14 cellular contexts compared by ENCODE assay signal in genomic region chr12:111451232-111451631, GRCh38. TPM values are rescaled to one million over a fixed set of nuclear protein-coding genes. Genes with fewer than 3 reads are reported as not detected.
DNase-seq lines count a peak whose midpoint lies in the region; ATAC-seq and TF ChIP-seq lines count a peak whose summit lies in the region.
"Had no signal": no experiment of that assay in that cellular context is flagged by ENCODE, and none has a peak within 500 bp of the region (broad histone marks: within the 10 kb centered on the region; RNA-seq: fewer than 3 reads in every experiment).

No MANE protein-coding gene starts in this region.

- H3K27me3 ChIP-seq in CD4-positive, alpha-beta T cell (ENCODE audit: control insufficient read depth, insufficient read depth, low read length), result no peaks in the 10 kb centered on the region
- H3K27me3 ChIP-seq in hepatocyte, result no peaks in the 10 kb centered on the region
- H3K27me3 ChIP-seq: testis had no signal

- H3K36me3 ChIP-seq in hepatocyte (replicated peaks; ENCODE audit: insufficient read depth, low read depth), result no peaks in the 10 kb centered on the region

- POLR2A ChIA-PET in CD4-positive, alpha-beta T cell (lab: Charles Lee), result interaction anchor here (1.0 to 5.9 kb wide), 8 partner anchors 13 to 65 kb away, joined by 3 to 53 read pairs (median 18); partner anchors contain the start of gene SH2B3

- no peak for TF ChIP-seq CTCF in CD4-positive, alpha-beta T cell (IDR thresholded peaks at IDR 0.05)
- no peak for TF ChIP-seq CTCF in osteocyte (IDR thresholded peaks at IDR 0.05)
- no peak for TF ChIP-seq CTCF in hepatocyte (IDR thresholded peaks at IDR 0.05; ENCODE audit: poor library complexity)

- CTCF ChIA-PET in CD4-positive, alpha-beta T cell (lab: Charles Lee), result interaction anchor here (1.1 to 27.4 kb wide), 13 partner anchors 10 to 79 kb away, joined by 3 to 487 read pairs (median 6); partner anchors contain the start of gene SH2B3

- peaks cover 3% of the 10 kb centered on the region for H3K79me2 ChIP-seq in hepatocyte

- H3K9me3 Mint-ChIP-seq in CD4-positive, alpha-beta T cell, result no peaks in the 10 kb centered on the region
- H3K9me3 Mint-ChIP-seq in IgD-negative memory B cell, result no peaks in the 10 kb centered on the region
- H3K9me3 Mint-ChIP-seq in central memory CD8-positive, alpha-beta T cell, result no peaks in the 10 kb centered on the region
- no peaks in the 10 kb centered on the region for H3K9me3 Mint-ChIP-seq in osteocyte (ENCODE audit: unreplicated experiment)
- H3K9me3 Mint-ChIP-seq: activated T-cell treated with anti-CD3 and anti-CD28 coated beads, Interleukin-2, amount 50 U/mL, for 4 hours had no signal

- H4K20me1 ChIP-seq in hepatocyte (ENCODE audit: insufficient read depth, poor library complexity, severe bottlenecking), result no peaks in the 10 kb centered on the region

- intact Hi-C loops in CD4-positive, alpha-beta T cell (cut with DNase I, micrococcal nuclease), result loop anchor here (1.0 to 2.0 kb wide), 4 partner anchors 16 to 78 kb away; no protein-coding TSS in a partner anchor

- no peak overlapping the region for H3K27ac ChIP-seq in CD4-positive, alpha-beta T cell (ENCODE audit: low read depth, low read length)
- H3K27ac ChIP-seq in hepatocyte, result no peak overlapping the region
- H3K27ac ChIP-seq: C4-2B, PC-9 had no signal

- no peak overlapping the region for H2AFZ ChIP-seq in hepatocyte
- H2AFZ ChIP-seq: PC-9 had no signal

- H3K36me3 Mint-ChIP-seq in CD4-positive, alpha-beta T cell (ENCODE audit: low read depth), result peaks cover 77% of the 10 kb centered on the region
- H3K36me3 Mint-ChIP-seq in IgD-negative memory B cell (peaks cover 2% of the 10 kb centered on the region), osteocyte (ENCODE audit: unreplicated experiment) (peaks cover 56% of the 10 kb centered on the region)
- peaks cover 42% of the 10 kb centered on the region for H3K36me3 Mint-ChIP-seq in central memory CD8-positive, alpha-beta T cell (ENCODE audit: insufficient read depth)

- peaks cover 23% of the 10 kb centered on the region for H3K4me1 Mint-ChIP-seq in CD4-positive, alpha-beta T cell (ENCODE audit: low read depth)
- H3K4me1 Mint-ChIP-seq in IgD-negative memory B cell (peaks cover 8 to 24% (median 22%) of the 10 kb centered on the region in 3 donors), osteocyte (ENCODE audit: unreplicated experiment) (peaks cover 32% of the 10 kb centered on the region)
- H3K4me1 Mint-ChIP-seq in central memory CD8-positive, alpha-beta T cell, result peaks cover 51% of the 10 kb centered on the region

- H3K9me2 ChIP-seq in hepatocyte (replicated peaks; ENCODE audit: insufficient read depth), result no peaks in the 10 kb centered on the region

- H3K27me3 Mint-ChIP-seq in CD4-positive, alpha-beta T cell, result no peaks in the 10 kb centered on the region
- H3K27me3 Mint-ChIP-seq in IgD-negative memory B cell, result no peaks in the 10 kb centered on the region
- H3K27me3 Mint-ChIP-seq in central memory CD8-positive, alpha-beta T cell, result no peaks in the 10 kb centered on the region
- H3K27me3 Mint-ChIP-seq in osteocyte (ENCODE audit: unreplicated experiment), result no peaks in the 10 kb centered on the region

- no peak overlapping the region for H3K4me2 ChIP-seq in hepatocyte
- H3K4me2 ChIP-seq: PC-9 had no signal

- H3K27ac Mint-ChIP-seq in CD4-positive, alpha-beta T cell, result peak overlapping the region; percentile 64
- H3K27ac Mint-ChIP-seq in IgD-negative memory B cell (peak overlapping the region; percentile 33 to 73 (median 36)), osteocyte (ENCODE audit: unreplicated experiment) (peak overlapping the region; percentile 67)
- peak overlapping the region; percentile 4 for H3K27ac Mint-ChIP-seq in central memory CD8-positive, alpha-beta T cell (ENCODE audit: low read depth)

- H3K4me1 ChIP-seq in hepatocyte (ENCODE audit: insufficient read depth), result no peaks in the 10 kb centered on the region

- ATAC-seq in CD4-positive, alpha-beta T cell (ENCODE audit: poor library complexity), result peak; percentile 39
- ATAC-seq in central memory CD8-positive, alpha-beta T cell (replicated peaks; ENCODE audit: extremely low read depth, poor library complexity, severe bottlenecking), result no peak
- ATAC-seq in GM21786 (IDR thresholded peaks at IDR 0.05; ENCODE audit: unreplicated experiment), result no peak
- ATAC-seq in HG03521 (IDR thresholded peaks at IDR 0.05; ENCODE audit: unreplicated experiment), result no peak

- WGBS in hepatocyte (ENCODE audit: low lambda C conversion rate, missing lambda C conversion rate), result 91% methylated on average over 1 of the region's 1 CpG

- no peak for DNase-seq in CD4-positive, alpha-beta T cell
- DNase-seq in central memory CD8-positive, alpha-beta T cell (ENCODE audit: low spot score in 2 of 2), result no peak
- DNase-seq in osteocyte (ENCODE audit: extremely low spot score, unreplicated experiment) (no peak), hepatocyte (ENCODE audit: low spot score) (no peak)
- DNase-seq: activated CD4-positive, alpha-beta T cell treated with anti-CD3 and anti-CD28 coated beads for 48 hours; activated T-cell treated with anti-CD3 and anti-CD28 coated beads, Interleukin-2, amount 50 U/mL, for 4 hours; amniotic stem cell; occipital lobe; PC-9 had no signal

- H3K9me3 ChIP-seq in CD4-positive, alpha-beta T cell (ENCODE audit: control insufficient read depth, low read length), result no peaks in the 10 kb centered on the region
- no peaks in the 10 kb centered on the region for H3K9me3 ChIP-seq in hepatocyte (ENCODE audit: low read depth)
- H3K9me3 ChIP-seq: testis had no signal

- no peak overlapping the region for H3K4me3 Mint-ChIP-seq in CD4-positive, alpha-beta T cell
- H3K4me3 Mint-ChIP-seq in IgD-negative memory B cell, result no peak overlapping the region
- no peak overlapping the region for H3K4me3 Mint-ChIP-seq in central memory CD8-positive, alpha-beta T cell
- no peak overlapping the region for H3K4me3 Mint-ChIP-seq in osteocyte (ENCODE audit: unreplicated experiment)
- H3K4me3 Mint-ChIP-seq: activated T-cell treated with anti-CD3 and anti-CD28 coated beads, Interleukin-2, amount 50 U/mL, for 4 hours had no signal

- no peak overlapping the region for H3K4me3 ChIP-seq in hepatocyte
- H3K4me3 ChIP-seq: PC-9, testis had no signal

RNA-seq across cellular contexts. Expression of gene SH2B3, which starts 45.5 kb away (rescaled TPM):
- 10 to 100 TPM; 42.3 to 46.4 TPM for total RNA-seq in CD4-positive, alpha-beta T cell
- polyA plus RNA-seq in IgD-negative memory B cell, result 10.3 TPM
- 36.4 and 37.4 TPM in 2 replicates for total RNA-seq in osteocyte
- 5.5 and 9.0 TPM in 2 replicates for total RNA-seq in hepatocyte
- 4.7 and 5.3 TPM in 2 replicates for polyA plus RNA-seq in hepatocyte

Comparison
In these comparisons a context has a peak if more than half of its experiments do, and no peak if none do; other contexts are left out.
1. H3K27ac Mint-ChIP-seq: peak in every context shown above with its lines; median percentile 67 in osteocyte; 64 in CD4-positive, alpha-beta T cell; 36 in IgD-negative memory B cell; 4 in central memory CD8-positive, alpha-beta T cell.